In genomic region chr15:66024116-66024515, GRCh38 we compare ENCODE assay signal across 8 cellular contexts.
"Had no signal": no experiment of that assay in that cellular context is flagged by ENCODE, and none has a peak within 500 bp of the region (broad histone marks: within the 10 kb centered on the region; RNA-seq: fewer than 3 reads in every experiment).

No MANE protein-coding gene starts in this region.

- H3K36me3 ChIP-seq: HAP-1 had no signal

- DNase-seq: HFFc6, IMR-90, KG1 had no signal

- H3K4me3 Mint-ChIP-seq: GM23338, HFFc6 had no signal

- H3K4me3 ChIP-seq: GM23338, HAP-1, K562 had no signal

- ATAC-seq: HCT116, K562 had no signal

- FAIRE-seq: HTR-8/SVneo, K562 had no signal

- H3K9me3 ChIP-seq: HAP-1 had no signal

- H3K9me3 Mint-ChIP-seq: GM23338, HFFc6 had no signal

- H3K27ac Mint-ChIP-seq: HFFc6 had no signal
